ENCODE assay signal across 15 cellular contexts in the genomic region with DNA sequence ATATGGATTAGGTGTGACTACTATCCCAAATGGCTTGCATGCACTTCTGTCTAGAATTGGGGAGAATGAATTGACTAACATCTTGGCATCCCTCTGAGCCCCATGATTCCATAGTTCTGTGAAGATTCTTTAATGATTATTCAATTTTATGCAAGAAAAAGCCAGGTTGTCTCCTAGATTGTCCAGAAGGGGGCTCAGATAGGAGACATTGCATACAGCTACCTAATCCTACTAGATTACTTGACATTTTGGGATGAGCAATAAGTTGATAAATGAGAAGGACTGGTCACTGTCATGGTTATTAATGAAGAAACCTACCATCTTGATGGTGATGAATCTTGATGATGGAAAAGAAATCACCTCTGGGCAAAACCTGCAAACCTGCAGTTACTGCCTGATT.
DNase-seq lines count a peak whose midpoint lies in the region; ATAC-seq, FAIRE-seq and TF ChIP-seq lines count a peak whose summit lies in the region.
"Had no signal": no experiment of that assay in that cellular context is flagged by ENCODE, and none has a peak within 500 bp of the region (broad histone marks: within the 10 kb centered on the region; RNA-seq: fewer than 3 reads in every experiment).

No MANE protein-coding gene starts in this region.

- no peak overlapping the region for H3K4me3 Mint-ChIP-seq in astrocyte (ENCODE audit: unreplicated experiment)
- H3K4me3 Mint-ChIP-seq in activated CD8-positive, alpha-beta memory T cell treated with anti-CD3 and anti-CD28 coated beads, Interleukin-2, amount 10 ng/mL, durations not matched to agents 7 days and 5 days, result no peak overlapping the region
- H3K4me3 Mint-ChIP-seq: activated CD4-positive, alpha-beta memory T cell treated with anti-CD3 and anti-CD28 coated beads for 36 hours; activated naive CD4-positive, alpha-beta T cell treated with anti-CD3 and anti-CD28 coated beads for 36 hours; CD4-positive, CD25-positive, alpha-beta regulatory T cell; stimulated activated naive CD8-positive, alpha-beta T cell treated with anti-CD3 and anti-CD28 coated beads, Interleukin-15, amount 100 ng/mL, for 72 hours had no signal

- CTCF ChIA-PET in AG04450 (lab: Charles Lee), result no interaction called here
- CTCF ChIA-PET in activated CD8-positive, alpha-beta memory T cell treated with anti-CD3 and anti-CD28 coated beads, Interleukin-2, amount 10 ng/mL, durations not matched to agents 7 days and 5 days (lab: Charles Lee), result interaction anchor here (0.5 kb wide), 1 partner anchor 396 kb away, joined by 4 read pairs; no protein-coding TSS in a partner anchor

- no peak overlapping the region for H3K9ac ChIP-seq in astrocyte (ENCODE audit: low read length)

- DNase-seq in AG04450 (ENCODE audit: low read depth, low spot score) (no peak), HT-29 (ENCODE audit: low spot score) (peak; percentile 16), astrocyte (ENCODE audit: low read depth) (peak; percentile 7), foreskin fibroblast (peak; percentile 8 to 58), NCI-H774 (lab: John Stamatoyannopoulos, UW) (no peak)
- no peak for DNase-seq in activated CD8-positive, alpha-beta memory T cell treated with anti-CD3 and anti-CD28 coated beads, Interleukin-2, amount 10 ng/mL, durations not matched to agents 7 days and 5 days
- DNase-seq: activated CD4-positive, alpha-beta memory T cell treated with anti-CD3 and anti-CD28 coated beads for 36 hours; activated naive CD4-positive, alpha-beta T cell treated with anti-CD3 and anti-CD28 coated beads for 36 hours; CD4-positive, CD25-positive, alpha-beta regulatory T cell; NCI-H1105 treated with DMSO at 0.1 percent for 48 hours; stimulated activated naive CD8-positive, alpha-beta T cell treated with anti-CD3 and anti-CD28 coated beads, Interleukin-15, amount 100 ng/mL, for 72 hours; T-helper 2 cell had no signal

- H3K27me3 Mint-ChIP-seq in astrocyte (ENCODE audit: low read depth, unreplicated experiment), result no peaks in the 10 kb centered on the region
- H3K27me3 Mint-ChIP-seq in activated CD8-positive, alpha-beta memory T cell treated with anti-CD3 and anti-CD28 coated beads, Interleukin-2, amount 10 ng/mL, durations not matched to agents 7 days and 5 days, result peaks cover 4% of the 10 kb centered on the region
- H3K27me3 Mint-ChIP-seq: activated CD4-positive, alpha-beta memory T cell treated with anti-CD3 and anti-CD28 coated beads for 36 hours; stimulated activated naive CD8-positive, alpha-beta T cell treated with anti-CD3 and anti-CD28 coated beads, Interleukin-15, amount 100 ng/mL, for 72 hours had no signal

- no peaks in the 10 kb centered on the region for H4K20me1 ChIP-seq in astrocyte (ENCODE audit: insufficient read depth, low read length)

- no peaks in the 10 kb centered on the region for H3K36me3 Mint-ChIP-seq in astrocyte (ENCODE audit: low read depth, unreplicated experiment)
- no peaks in the 10 kb centered on the region for H3K36me3 Mint-ChIP-seq in activated CD8-positive, alpha-beta memory T cell treated with anti-CD3 and anti-CD28 coated beads, Interleukin-2, amount 10 ng/mL, durations not matched to agents 7 days and 5 days
- H3K36me3 Mint-ChIP-seq: activated CD4-positive, alpha-beta memory T cell treated with anti-CD3 and anti-CD28 coated beads for 36 hours; CD4-positive, CD25-positive, alpha-beta regulatory T cell had no signal

- no peak overlapping the region for H3K27ac Mint-ChIP-seq in astrocyte (ENCODE audit: unreplicated experiment)
- H3K27ac Mint-ChIP-seq in activated CD8-positive, alpha-beta memory T cell treated with anti-CD3 and anti-CD28 coated beads, Interleukin-2, amount 10 ng/mL, durations not matched to agents 7 days and 5 days, result no peak overlapping the region
- H3K27ac Mint-ChIP-seq: activated CD4-positive, alpha-beta memory T cell treated with anti-CD3 and anti-CD28 coated beads for 36 hours; activated naive CD4-positive, alpha-beta T cell treated with anti-CD3 and anti-CD28 coated beads for 36 hours; CD4-positive, CD25-positive, alpha-beta regulatory T cell; stimulated activated naive CD8-positive, alpha-beta T cell treated with anti-CD3 and anti-CD28 coated beads, Interleukin-15, amount 100 ng/mL, for 72 hours had no signal

- H3K9me3 ChIP-seq in AG04450 (ENCODE audit: control insufficient read depth, insufficient read depth, low read length) (no peaks in the 10 kb centered on the region), astrocyte (ENCODE audit: insufficient read depth, low read depth, low read length) (no peaks in the 10 kb centered on the region)

- H3K9me3 Mint-ChIP-seq in astrocyte (ENCODE audit: unreplicated experiment), result peaks cover 5% of the 10 kb centered on the region
- H3K9me3 Mint-ChIP-seq in activated CD8-positive, alpha-beta memory T cell treated with anti-CD3 and anti-CD28 coated beads, Interleukin-2, amount 10 ng/mL, durations not matched to agents 7 days and 5 days (ENCODE audit: low read depth), result no peaks in the 10 kb centered on the region
- H3K9me3 Mint-ChIP-seq: activated CD4-positive, alpha-beta memory T cell treated with anti-CD3 and anti-CD28 coated beads for 36 hours; activated naive CD4-positive, alpha-beta T cell treated with anti-CD3 and anti-CD28 coated beads for 36 hours; stimulated activated naive CD8-positive, alpha-beta T cell treated with anti-CD3 and anti-CD28 coated beads, Interleukin-15, amount 100 ng/mL, for 72 hours had no signal

- FAIRE-seq in astrocyte (lab: Jason Lieb, UNC), result no peak

- H3K4me1 ChIP-seq in astrocyte (ENCODE audit: insufficient read depth, low read length), result peaks cover under 1% of the 10 kb centered on the region

- no peak overlapping the region for H3K4me2 ChIP-seq in astrocyte (ENCODE audit: low read length)

- H3K36me3 ChIP-seq in astrocyte (ENCODE audit: insufficient read depth, low read length), result no peaks in the 10 kb centered on the region

- H3K27me3 ChIP-seq in AG04450 (ENCODE audit: control insufficient read depth, insufficient read depth, low read length), result no peaks in the 10 kb centered on the region
- no peaks in the 10 kb centered on the region for H3K27me3 ChIP-seq in astrocyte (ENCODE audit: insufficient read depth, low read length)

- no peak overlapping the region for H3K4me3 ChIP-seq in AG04450 (ENCODE audit: low read depth, low read length)
- no peak overlapping the region for H3K4me3 ChIP-seq in astrocyte (ENCODE audit: insufficient read depth, low read depth, low read length)
- H3K4me3 ChIP-seq in foreskin fibroblast (ENCODE audit: low read depth in 1 of 2, low read length in 2 of 2), result no peak overlapping the region

- TF ChIP-seq CTCF in AG04450 (IDR thresholded peaks at IDR 0.05; ENCODE audit: low read depth, low read length) (peak; percentile 51), astrocyte (IDR thresholded peaks at IDR 0.05; ENCODE audit: insufficient read depth, low read depth, low read length) (peak; percentile 36), foreskin fibroblast (IDR thresholded peaks at IDR 0.05; ENCODE audit: low read depth, low read length) (peak; percentile 29)

- peaks cover 12% of the 10 kb centered on the region for H3K4me1 Mint-ChIP-seq in astrocyte (ENCODE audit: low read depth, unreplicated experiment)
- no peaks in the 10 kb centered on the region for H3K4me1 Mint-ChIP-seq in activated CD8-positive, alpha-beta memory T cell treated with anti-CD3 and anti-CD28 coated beads, Interleukin-2, amount 10 ng/mL, durations not matched to agents 7 days and 5 days
- H3K4me1 Mint-ChIP-seq: CD4-positive, CD25-positive, alpha-beta regulatory T cell; stimulated activated naive CD8-positive, alpha-beta T cell treated with anti-CD3 and anti-CD28 coated beads, Interleukin-15, amount 100 ng/mL, for 72 hours had no signal

- no peak overlapping the region for H2AFZ ChIP-seq in astrocyte (ENCODE audit: low read depth, low read length)

- H3K79me2 ChIP-seq in astrocyte (ENCODE audit: insufficient read depth, low read length), result no peaks in the 10 kb centered on the region

- H3K27ac ChIP-seq in AG04450 (ENCODE audit: low read depth, low read length), result no peak overlapping the region
- H3K27ac ChIP-seq in astrocyte (ENCODE audit: low read depth, low read length), result no peak overlapping the region
- H3K27ac ChIP-seq: HL-60 had no signal

- ATAC-seq in GM18867 (IDR thresholded peaks at IDR 0.05; ENCODE audit: unreplicated experiment) (no peak), GM19324 (IDR thresholded peaks at IDR 0.05; ENCODE audit: low FRiP score, unreplicated experiment) (no peak)
- no peak for ATAC-seq in activated CD8-positive, alpha-beta memory T cell treated with anti-CD3 and anti-CD28 coated beads, Interleukin-2, amount 10 ng/mL, durations not matched to agents 7 days and 5 days
- ATAC-seq: stimulated activated naive CD8-positive, alpha-beta T cell treated with anti-CD3 and anti-CD28 coated beads, Interleukin-15, amount 100 ng/mL, for 72 hours had no signal

- POLR2A ChIA-PET in AG04450 (lab: Yijun Ruan, JAX), result no interaction called here

Comparison
In these comparisons a context has a peak if more than half of its experiments do, and no peak if none do; other contexts are left out.
1. DNase-seq: peak in HT-29 (single experiment), astrocyte (single experiment) and foreskin fibroblast (2 of 2); none in AG04450 (single experiment), NCI-H774 (single experiment) and activated CD8-positive, alpha-beta memory T cell treated with anti-CD3 and anti-CD28 coated beads, Interleukin-2, amount 10 ng/mL, durations not matched to agents 7 days and 5 days (single experiment).
2. Peak in every context shown above with its lines, with median percentiles within 50 percentile points of each other: CTCF ChIP-seq.